In genomic region chr1:192724670-192725069, GRCh38 we compare ENCODE assay signal across 22 cellular contexts.
DNase-seq lines count a peak whose midpoint lies in the region; ATAC-seq, FAIRE-seq and TF ChIP-seq lines count a peak whose summit lies in the region.
"Had no signal": no experiment of that assay in that cellular context is flagged by ENCODE, and none has a peak within 500 bp of the region (broad histone marks: within the 10 kb centered on the region; RNA-seq: fewer than 3 reads in every experiment).

No MANE protein-coding gene starts in this region.

- H3K27ac Mint-ChIP-seq in astrocyte (ENCODE audit: unreplicated experiment), result no peak overlapping the region
- H3K27ac Mint-ChIP-seq: dendritic cell treated with granulocyte-macrophage colony-stimulating factor and Interleukin-4, amounts not matched to agents 40 ng/mL and 50 ng/mL, for 4 days had no signal

- DNase-seq in AG20443 (ENCODE audit: low spot score), result peak; percentile 50
- DNase-seq in HS-5 (ENCODE audit: low read depth), result peak; percentile 53
- peak; percentile 53 for DNase-seq in astrocyte (ENCODE audit: low read depth)
- DNase-seq in glomerular visceral epithelial cell (ENCODE audit: extremely low spot score), result peak; percentile 31
- DNase-seq in stimulated activated CD4-positive, alpha-beta T cell treated with anti-CD3 and anti-CD28 coated beads, Interleukin-15, amount 100 ng/mL, for 24 hours, result no peak
- no peak for DNase-seq in iPS-NIHi11 (ENCODE audit: low spot score)
- DNase-seq: activated CD4-positive, CD25-positive, alpha-beta regulatory T cell treated with anti-CD3 and anti-CD28 coated beads, Interleukin-2, amount 50 U/mL, for 72 hours; activated gamma-delta T cell treated with Interleukin-2 at 50 U/mL for 16 hours; BE2C; KBM-7; mucosa of descending colon; NCI-H1105 treated with DMSO at 0.1 percent for 48 hours; right lobe of liver; Right ventricle myocardium superior; stimulated activated CD4-positive, alpha-beta T cell treated with anti-CD3 and anti-CD28 coated beads, Interleukin-4, amount 100 ng/mL, for 1 hour had no signal

- H4K20me1 ChIP-seq in astrocyte (ENCODE audit: insufficient read depth, low read length), result no peaks in the 10 kb centered on the region

- H3K79me2 ChIP-seq in astrocyte (ENCODE audit: insufficient read depth, low read length), result no peaks in the 10 kb centered on the region

- no peak overlapping the region for H3K4me3 ChIP-seq in astrocyte (ENCODE audit: insufficient read depth, low read depth, low read length)
- H3K4me3 ChIP-seq: ascending aorta, mucosa of descending colon, right lobe of liver, suprapubic skin had no signal

- ATAC-seq in GM18861 (IDR thresholded peaks at IDR 0.05; ENCODE audit: unreplicated experiment), result no peak
- ATAC-seq in HG02610 (IDR thresholded peaks at IDR 0.05; ENCODE audit: unreplicated experiment), result no peak
- ATAC-seq: esophagus mucosa, left lobe of liver, mucosa of descending colon, right lobe of liver had no signal

- H3K9me3 ChIP-seq in astrocyte (ENCODE audit: insufficient read depth, low read depth, low read length), result peaks cover 1% of the 10 kb centered on the region
- H3K9me3 ChIP-seq: BE2C, right lobe of liver, suprapubic skin had no signal

- H3K4me3 Mint-ChIP-seq in astrocyte (ENCODE audit: unreplicated experiment), result no peak overlapping the region
- H3K4me3 Mint-ChIP-seq: dendritic cell treated with granulocyte-macrophage colony-stimulating factor and Interleukin-4, amounts not matched to agents 40 ng/mL and 50 ng/mL, for 4 days had no signal

- peaks cover 3% of the 10 kb centered on the region for H3K4me1 Mint-ChIP-seq in astrocyte (ENCODE audit: low read depth, unreplicated experiment)

- H3K27ac ChIP-seq in astrocyte (ENCODE audit: low read depth, low read length), result no peak overlapping the region
- H3K27ac ChIP-seq: ascending aorta, right lobe of liver, suprapubic skin had no signal

- H3K27me3 ChIP-seq in astrocyte (ENCODE audit: insufficient read depth, low read length), result no peaks in the 10 kb centered on the region
- H3K27me3 ChIP-seq: ascending aorta, BE2C, right lobe of liver, suprapubic skin had no signal

- peaks cover 2% of the 10 kb centered on the region for H3K9me3 Mint-ChIP-seq in astrocyte (ENCODE audit: unreplicated experiment)

- no peak for TF ChIP-seq CTCF in astrocyte (IDR thresholded peaks at IDR 0.05; ENCODE audit: insufficient read depth, low read depth, low read length)

- H3K36me3 Mint-ChIP-seq in astrocyte (ENCODE audit: low read depth, unreplicated experiment), result no peaks in the 10 kb centered on the region

- peaks cover 6% of the 10 kb centered on the region for H3K4me1 ChIP-seq in astrocyte (ENCODE audit: insufficient read depth, low read length)
- H3K4me1 ChIP-seq: ascending aorta, BE2C, right lobe of liver had no signal

- no peaks in the 10 kb centered on the region for H3K27me3 Mint-ChIP-seq in astrocyte (ENCODE audit: low read depth, unreplicated experiment)
- H3K27me3 Mint-ChIP-seq: dendritic cell treated with granulocyte-macrophage colony-stimulating factor and Interleukin-4, amounts not matched to agents 40 ng/mL and 50 ng/mL, for 4 days had no signal

- no peaks in the 10 kb centered on the region for H3K36me3 ChIP-seq in astrocyte (ENCODE audit: insufficient read depth, low read length)
- H3K36me3 ChIP-seq: ascending aorta, BE2C, right lobe of liver, suprapubic skin had no signal

- peak overlapping the region; percentile 45 for H3K4me2 ChIP-seq in astrocyte (ENCODE audit: low read length)

- no peak overlapping the region for H3K9ac ChIP-seq in astrocyte (ENCODE audit: low read length)

- peak overlapping the region; percentile 49 for H2AFZ ChIP-seq in astrocyte (ENCODE audit: low read depth, low read length)

- peak; percentile 9 for FAIRE-seq in astrocyte (lab: Jason Lieb, UNC)

Comparison
In these comparisons a context has a peak if more than half of its experiments do, and no peak if none do; other contexts are left out.
1. DNase-seq: peak in AG20443 (single experiment), HS-5 (single experiment), astrocyte (single experiment) and glomerular visceral epithelial cell (single experiment); none in stimulated activated CD4-positive, alpha-beta T cell treated with anti-CD3 and anti-CD28 coated beads, Interleukin-15, amount 100 ng/mL, for 24 hours (single experiment) and iPS-NIHi11 (single experiment).